Comparison of ENCODE assay signal across 26 cellular contexts in the genomic region with DNA sequence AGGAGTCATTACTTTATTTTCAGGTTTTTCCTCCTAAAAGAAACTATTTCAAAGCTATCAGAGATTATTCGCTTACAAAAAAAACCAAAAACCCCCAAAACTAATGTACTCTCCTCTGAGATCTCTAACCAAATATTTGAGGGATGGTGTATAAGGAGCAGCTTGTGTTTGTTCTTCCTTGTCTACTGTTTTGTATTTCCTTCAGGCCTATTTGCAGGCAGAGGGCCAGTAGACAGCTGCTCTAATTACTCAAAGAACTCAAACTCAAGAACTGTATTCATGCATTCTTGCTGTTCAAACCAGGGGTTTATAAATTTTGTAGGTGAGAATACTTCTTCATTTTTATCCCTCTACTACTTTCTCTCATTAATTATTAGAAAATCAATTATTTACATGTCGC. TPM values are rescaled to one million over a fixed set of nuclear protein-coding genes. Genes with fewer than 3 reads are reported as not detected.
DNase-seq lines count a peak whose midpoint lies in the region; ATAC-seq, FAIRE-seq and TF ChIP-seq lines count a peak whose summit lies in the region.
"Had no signal": no experiment of that assay in that cellular context is flagged by ENCODE, and none has a peak within 500 bp of the region (broad histone marks: within the 10 kb centered on the region; RNA-seq: fewer than 3 reads in every experiment).

No MANE protein-coding gene starts in this region.

- TF ChIP-seq RAD21 in A549 (conservative IDR thresholded peaks at IDR 0.05 in 1 of 2, IDR thresholded peaks at IDR 0.05 in 1 of 2): no peak

- H3F3A ChIP-seq in neural progenitor cell (ENCODE audit: low read depth): no peaks in the 10 kb centered on the region

- H3K27me3 ChIP-seq in body of pancreas (no peaks in the 10 kb centered on the region), neural progenitor cell (no peaks in the 10 kb centered on the region)
- H3K27me3 ChIP-seq: gastroesophageal sphincter had no signal

- no peak overlapping the region for H3K9ac ChIP-seq in neural progenitor cell

- H3K27ac ChIP-seq in 22Rv1 (peak overlapping the region; percentile 36), A549 (peak overlapping the region in 1 of 2 experiments; percentile 48; a peak in 1 of 6 replicates), body of pancreas (peak overlapping the region in 1 of 4 donors; percentile 45), neural progenitor cell (peak overlapping the region; percentile 16)
- H3K27ac ChIP-seq: gastroesophageal sphincter, PC-9 had no signal

- no peak for TF ChIP-seq POLR2A in A549 (IDR thresholded peaks at IDR 0.05; ENCODE audit: low read length)
- no peak for TF ChIP-seq POLR2A in body of pancreas (IDR thresholded peaks at IDR 0.05)

- H2AFZ ChIP-seq in neural progenitor cell (replicated peaks): no peak overlapping the region
- H2AFZ ChIP-seq: PC-9 had no signal

- no peak for TF ChIP-seq CTCF in 22Rv1 (IDR thresholded peaks at IDR 0.05)
- TF ChIP-seq CTCF in A549 (IDR thresholded peaks at IDR 0.05): no peak
- no peak for TF ChIP-seq CTCF in body of pancreas (IDR thresholded peaks at IDR 0.05)
- TF ChIP-seq CTCF in neural progenitor cell (IDR thresholded peaks at IDR 0.05): no peak

- H3K4me1 Mint-ChIP-seq in neural progenitor cell: peaks cover 12% of the 10 kb centered on the region
- H3K4me1 Mint-ChIP-seq: activated CD4-positive, alpha-beta T cell treated with anti-CD3 and anti-CD28 coated beads for 36 hours; activated naive CD4-positive, alpha-beta T cell treated with anti-CD3 and anti-CD28 coated beads, Interleukin-2, amount 50 U/mL, for 24 hours had no signal

- H3K4me2 ChIP-seq in A549 (peak overlapping the region; percentile 22), neural progenitor cell (peak overlapping the region; percentile 41)
- H3K4me2 ChIP-seq: PC-9 had no signal

- H3K36me3 ChIP-seq in body of pancreas (replicated peaks in 1 of 2; ENCODE audit: insufficient read depth in 1 of 2, low read depth in 2 of 2): no peaks in the 10 kb centered on the region
- H3K36me3 ChIP-seq in neural progenitor cell: no peaks in the 10 kb centered on the region
- H3K36me3 ChIP-seq: gastroesophageal sphincter had no signal

- H3K4me1 ChIP-seq in A549 (peaks cover 27% of the 10 kb centered on the region), body of pancreas (peaks cover 24% of the 10 kb centered on the region), neural progenitor cell (peaks cover 30% of the 10 kb centered on the region)

- H4K20me1 ChIP-seq in neural progenitor cell (ENCODE audit: low read depth): peaks cover 12% of the 10 kb centered on the region

- peaks cover 62% of the 10 kb centered on the region for H3K79me2 ChIP-seq in neural progenitor cell (ENCODE audit: low read depth)

- CTCF ChIA-PET in A549 (lab: Yijun Ruan, JAX): no interaction called here

- peaks cover 15% of the 10 kb centered on the region for H3K9me3 Mint-ChIP-seq in neural progenitor cell
- H3K9me3 Mint-ChIP-seq: activated naive CD4-positive, alpha-beta T cell treated with anti-CD3 and anti-CD28 coated beads, Interleukin-2, amount 50 U/mL, for 24 hours; T-helper 2 cell treated with Interferon-gamma antibody and Interleukin-4, amounts not matched to agents 5 μg/mL and 100 μg/mL, for 36 hours had no signal

- DNase-seq in A549 (ENCODE audit: low read depth in 1 of 2, low spot score in 1 of 2) (no peak), body of pancreas (peak in 2 of 4 donors; percentile 40 to 64), neural progenitor cell (ENCODE audit: low spot score) (no peak), HT-29 (ENCODE audit: low spot score) (no peak)
- DNase-seq in activated T-cell treated with anti-CD3 and anti-CD28 coated beads, Interleukin-2, amount 50 U/mL, for 48 hours: no peak
- DNase-seq: activated CD4-positive, alpha-beta T cell treated with anti-CD3 and anti-CD28 coated beads for 36 hours; amygdala; C1 segment of cervical spinal cord; DND-41; IMR-90; mammary epithelial cell; NCI-H1092; NCI-H1694; NCI-H524; NK-92 treated with Interleukin-12 subunit alpha and Interleukin-12 subunit beta, amount 100 ng/mL, for 24 hours; PC-9; stimulated activated CD4-positive, alpha-beta T cell treated with anti-CD3 and anti-CD28 coated beads, Interleukin-4, amount 100 ng/mL, for 4 hours; trophoblast cell had no signal

- WGBS in A549 (ENCODE audit: missing lambda C conversion rate): 58% methylated on average over 2 of the region's 2 CpGs
- WGBS in body of pancreas, 2 donors: 28 to 46% methylated on average over 2 of the region's 2 CpGs

- peaks cover 3% of the 10 kb centered on the region for H3K27me3 Mint-ChIP-seq in neural progenitor cell (ENCODE audit: insufficient read depth, low read depth)
- H3K27me3 Mint-ChIP-seq: activated naive CD4-positive, alpha-beta T cell treated with anti-CD3 and anti-CD28 coated beads, Interleukin-2, amount 50 U/mL, for 24 hours; progenitor cell of endocrine pancreas had no signal

- no peak overlapping the region for H3K27ac Mint-ChIP-seq in neural progenitor cell
- H3K27ac Mint-ChIP-seq: activated CD4-positive, alpha-beta T cell treated with anti-CD3 and anti-CD28 coated beads for 36 hours; activated naive CD4-positive, alpha-beta T cell treated with anti-CD3 and anti-CD28 coated beads, Interleukin-2, amount 50 U/mL, for 24 hours; progenitor cell of endocrine pancreas; T-helper 2 cell treated with Interferon-gamma antibody and Interleukin-4, amounts not matched to agents 5 μg/mL and 100 μg/mL, for 36 hours had no signal

- peak in 1 of 2 experiments; percentile 67; a peak in 2 of 6 replicates for ATAC-seq in A549
- ATAC-seq in body of pancreas: peak; percentile 53
- ATAC-seq in HG02840 (IDR thresholded peaks at IDR 0.05; ENCODE audit: low FRiP score, unreplicated experiment): no peak
- ATAC-seq: activated CD4-positive, alpha-beta T cell treated with anti-CD3 and anti-CD28 coated beads for 36 hours; gastroesophageal sphincter; sciatic nerve had no signal

- intact Hi-C loops in body of pancreas (cut with DNase I): no loop called here

- FAIRE-seq in A549 (lab: Jason Lieb, UNC): no peak
- FAIRE-seq: bronchial epithelial cell had no signal

- H3K9me3 ChIP-seq in A549: peaks cover 3% of the 10 kb centered on the region; the same call in 2 of the 3 replicates
- no peaks in the 10 kb centered on the region for H3K9me3 ChIP-seq in body of pancreas
- no peaks in the 10 kb centered on the region for H3K9me3 ChIP-seq in neural progenitor cell (ENCODE audit: low read depth)
- H3K9me3 ChIP-seq: gastroesophageal sphincter had no signal

- POLR2A ChIA-PET in A549 (lab: Yijun Ruan, JAX): no interaction called here

- no peak for TF ChIP-seq EP300 in A549 (IDR thresholded peaks at IDR 0.05)

- H3K4me3 Mint-ChIP-seq in neural progenitor cell: no peak overlapping the region
- H3K4me3 Mint-ChIP-seq: activated CD4-positive, alpha-beta T cell treated with anti-CD3 and anti-CD28 coated beads for 36 hours; activated naive CD4-positive, alpha-beta T cell treated with anti-CD3 and anti-CD28 coated beads, Interleukin-2, amount 50 U/mL, for 24 hours; T-helper 2 cell treated with Interferon-gamma antibody and Interleukin-4, amounts not matched to agents 5 μg/mL and 100 μg/mL, for 36 hours had no signal

- peaks cover 20% of the 10 kb centered on the region for H3K36me3 Mint-ChIP-seq in neural progenitor cell
- H3K36me3 Mint-ChIP-seq: activated naive CD4-positive, alpha-beta T cell treated with anti-CD3 and anti-CD28 coated beads, Interleukin-2, amount 50 U/mL, for 24 hours had no signal

- H3K4me3 ChIP-seq in A549: no peak overlapping the region
- H3K4me3 ChIP-seq in body of pancreas: no peak overlapping the region
- H3K4me3 ChIP-seq in neural progenitor cell: no peak overlapping the region
- H3K4me3 ChIP-seq: gastroesophageal sphincter, PC-9 had no signal

TF ChIP-seq in A549, 52 proteins besides CTCF, POLR2A, EP300 and RAD21 (continues in another document):
- no peak for TF ChIP-seq NPAS2 (CRISPR knock-in tag; IDR thresholded peaks at IDR 0.05; ENCODE audit: borderline replicate concordance)
- no peak for TF ChIP-seq RFX5 (IDR thresholded peaks at IDR 0.05)
- TF ChIP-seq HDAC2 (IDR thresholded peaks at IDR 0.05): no peak
- no peak for TF ChIP-seq PHF8 (IDR thresholded peaks at IDR 0.05; ENCODE audit: borderline replicate concordance, low read depth)
- TF ChIP-seq FOSL2 (IDR thresholded peaks at IDR 0.05): no peak
- TF ChIP-seq FOSL2 (CRISPR knock-in tag; IDR thresholded peaks at IDR 0.05): no peak
- no peak for TF ChIP-seq HOXA7 (CRISPR knock-in tag; IDR thresholded peaks at IDR 0.05)
- TF ChIP-seq CEBPB (IDR thresholded peaks at IDR 0.05): no peak
- TF ChIP-seq SREBF2 (IDR thresholded peaks at IDR 0.05): no peak
- no peak for TF ChIP-seq ZC3H11A (IDR thresholded peaks at IDR 0.05)
- TF ChIP-seq, protein P1, sequence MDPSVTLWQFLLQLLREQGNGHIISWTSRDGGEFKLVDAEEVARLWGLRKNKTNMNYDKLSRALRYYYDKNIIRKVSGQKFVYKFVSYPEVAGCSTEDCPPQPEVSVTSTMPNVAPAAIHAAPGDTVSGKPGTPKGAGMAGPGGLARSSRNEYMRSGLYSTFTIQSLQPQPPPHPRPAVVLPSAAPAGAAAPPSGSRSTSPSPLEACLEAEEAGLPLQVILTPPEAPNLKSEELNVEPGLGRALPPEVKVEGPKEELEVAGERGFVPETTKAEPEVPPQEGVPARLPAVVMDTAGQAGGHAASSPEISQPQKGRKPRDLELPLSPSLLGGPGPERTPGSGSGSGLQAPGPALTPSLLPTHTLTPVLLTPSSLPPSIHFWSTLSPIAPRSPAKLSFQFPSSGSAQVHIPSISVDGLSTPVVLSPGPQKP (IDR thresholded peaks at IDR 0.05; ENCODE audit: low read depth, low read length): no peak
- TF ChIP-seq ESRRA (IDR thresholded peaks at IDR 0.05; ENCODE audit: borderline replicate concordance, low read length): no peak
- TF ChIP-seq BHLHE40 (IDR thresholded peaks at IDR 0.05; ENCODE audit: low read depth, low read length): no peak
- no peak for TF ChIP-seq JUN (IDR thresholded peaks at IDR 0.05)
- TF ChIP-seq MAFK (IDR thresholded peaks at IDR 0.05; ENCODE audit: partially characterized antibody): no peak

RNA-seq across cellular contexts. Expression of a gene that starts 51.3 kb away (rescaled TPM):
- polyA plus RNA-seq in A549 (2011; rRNA removed): 13.8 and 15.1 TPM in 2 replicates
- 6.7 and 9.2 TPM in 2 replicates for polyA plus RNA-seq in A549 (2012; cell fraction: cytosol; rRNA removed)
- polyA plus RNA-seq in A549 (2012; cell fraction: nucleus; rRNA removed): 15.2 and 21.1 TPM in 2 replicates
- polyA plus RNA-seq in A549 (2017; fragmentation: RNase III; extraction: RNeasy Plus Mini Kit Qiagen cat#74134 plus additional on column Dnase treatment): 7.4 to 8.2 TPM (median 8.0 TPM) in 3 replicates
- polyA minus RNA-seq in A549 (2011; rRNA and poly(A)+ RNA removed): 48.6 and 62.1 TPM in 2 replicates
- 10 to 100 TPM; 17.1 to 17.4 TPM for total RNA-seq in body of pancreas
- total RNA-seq in neural progenitor cell (ENCODE audit: low replicate concordance): 14.1 and 17.1 TPM in 2 replicates
- 11.1 and 14.6 TPM in 2 replicates for total RNA-seq in HT-29 (2014; rRNA removed; shearing (Covaris generic))
